13 cellular contexts compared by ENCODE assay signal in the genomic region with DNA sequence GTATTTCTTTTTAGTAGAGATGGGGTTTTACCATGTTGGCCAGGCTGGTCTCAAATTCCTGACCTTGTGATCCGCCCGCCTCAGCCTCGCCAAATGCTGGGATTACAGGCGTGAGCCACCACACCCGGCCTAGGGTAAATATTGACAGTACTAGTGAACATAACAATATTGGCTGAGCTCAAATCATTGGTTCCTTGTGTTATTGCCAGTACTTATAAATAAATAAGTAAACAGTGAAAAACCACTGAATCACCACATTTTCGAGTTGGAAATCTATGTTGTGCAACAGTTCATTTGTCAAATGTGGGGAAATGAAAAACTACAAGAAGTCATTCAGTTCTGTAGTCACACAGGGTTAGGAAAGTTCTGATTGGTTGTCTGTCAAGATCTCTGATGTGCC. TPM values are rescaled to one million over a fixed set of nuclear protein-coding genes. Genes with fewer than 3 reads are reported as not detected.
DNase-seq lines count a peak whose midpoint lies in the region; ATAC-seq, FAIRE-seq and TF ChIP-seq lines count a peak whose summit lies in the region.
"Had no signal": no experiment of that assay in that cellular context is flagged by ENCODE, and none has a peak within 500 bp of the region (broad histone marks: within the 10 kb centered on the region; RNA-seq: fewer than 3 reads in every experiment).

No MANE protein-coding gene starts in this region.

- TF ChIP-seq CTCF in fibroblast of villous mesenchyme (IDR thresholded peaks at IDR 0.05; ENCODE audit: insufficient read depth, low read depth, low read length), result no peak

- H3K4me3 ChIP-seq in adipocyte (ENCODE audit: low read length) (no peak overlapping the region), fibroblast of villous mesenchyme (ENCODE audit: low read depth, low read length) (no peak overlapping the region)
- H3K4me3 ChIP-seq: BLaER1 treated with 17β-estradiol and CSF1 and Interleukin-3, amounts not matched to agents 10 nM and 100 nM; SJSA1 had no signal

- no peak for TF ChIP-seq POLR2A in H54 (IDR thresholded peaks at IDR 0.05; ENCODE audit: low read depth, low read length)

- DNase-seq in H54 (ENCODE audit: insufficient read length, low spot score) (no peak), adipocyte (ENCODE audit: low read depth) (peak; percentile 21), fibroblast of villous mesenchyme (ENCODE audit: low read depth) (peak; percentile 70), sciatic nerve (ENCODE audit: low spot score) (no peak), NCI-H1417 (lab: John Stamatoyannopoulos, UW) (no peak)
- DNase-seq in activated CD4-positive, alpha-beta T cell treated with anti-CD3 and anti-CD28 coated beads, Interleukin-2, amount 50 U/mL, for 1 hour, result no peak
- DNase-seq in effector CD8-positive, alpha-beta T cell (lab: John Stamatoyannopoulos, UW), result no peak
- DNase-seq: H7, Karpas-422, NCI-H345, NCI-H526 treated with DMSO at 0.1 percent for 48 hours had no signal

- intact Hi-C loops in sciatic nerve (cut with DNase I), result no loop called here

- peaks cover 49% of the 10 kb centered on the region for H3K4me1 ChIP-seq in adipocyte (ENCODE audit: control insufficient read depth, insufficient read depth, low read length)

- FAIRE-seq in H54 (lab: Jason Lieb, UNC), result peak; percentile 66

- H3K9ac ChIP-seq in adipocyte (ENCODE audit: low read length), result no peak overlapping the region
- H3K9ac ChIP-seq: BLaER1 treated with 17β-estradiol and CSF1 and Interleukin-3, amounts not matched to agents 10 nM and 100 nM had no signal

- peaks cover 55% of the 10 kb centered on the region for H3K36me3 ChIP-seq in adipocyte (ENCODE audit: control insufficient read depth, insufficient read depth, low read length, severe bottlenecking)

- peak; percentile 30 for ATAC-seq in sciatic nerve

- no peaks in the 10 kb centered on the region for H3K9me3 ChIP-seq in adipocyte (ENCODE audit: control insufficient read depth, low read length)
- H3K9me3 ChIP-seq: BLaER1 treated with 17β-estradiol and CSF1 and Interleukin-3, amounts not matched to agents 10 nM and 100 nM; SJSA1 had no signal

- H3K27me3 ChIP-seq in adipocyte (replicated peaks; ENCODE audit: control insufficient read depth, insufficient read depth, low read length), result no peaks in the 10 kb centered on the region
- H3K27me3 ChIP-seq: BLaER1 treated with 17β-estradiol and CSF1 and Interleukin-3, amounts not matched to agents 10 nM and 100 nM; SJSA1 had no signal

RNA-seq across cellular contexts. Expression of a gene that starts 15.8 kb away (rescaled TPM):
- total RNA-seq in fibroblast of villous mesenchyme, result 39.3 and 53.5 TPM in 2 replicates
- 27.6 TPM for total RNA-seq in sciatic nerve

RNA-seq across cellular contexts. Expression of a gene that starts 29.7 kb away (rescaled TPM):
- total RNA-seq in fibroblast of villous mesenchyme (0.86 and 2.3 TPM in 2 replicates), sciatic nerve (0.94 TPM)

RNA-seq across cellular contexts. Expression of a gene that starts 33.3 kb away (rescaled TPM):
- total RNA-seq in fibroblast of villous mesenchyme, result 13.5 and 16.4 TPM in 2 replicates
- total RNA-seq in sciatic nerve, result 0.36 TPM

Comparison
In these comparisons a context has a peak if more than half of its experiments do, and no peak if none do; other contexts are left out.
1. DNase-seq: peak in adipocyte (single experiment) and fibroblast of villous mesenchyme (single experiment); none in H54 (single experiment), sciatic nerve (single experiment), NCI-H1417 (0 of 3), activated CD4-positive, alpha-beta T cell treated with anti-CD3 and anti-CD28 coated beads, Interleukin-2, amount 50 U/mL, for 1 hour (single experiment) and effector CD8-positive, alpha-beta T cell (single experiment).
2. RNA of a gene that starts 33.3 kb away (total RNA-seq): 13.5 to 16.4 TPM in fibroblast of villous mesenchyme; 0.36 TPM in sciatic nerve (single experiment); every median in the first group is over 10 times any median in the second.